ENCODE assay signal across 8 cellular contexts in genomic region chr17:1455748-1456599, GRCh38. TPM values are rescaled to one million over a fixed set of nuclear protein-coding genes. Genes with fewer than 3 reads are reported as not detected.
DNase-seq lines count a peak whose midpoint lies in the region; ATAC-seq and TF ChIP-seq lines count a peak whose summit lies in the region.

TSS of gene CRK (minus strand) at chr17:1456232. CDS start at chr17:1456117, 115 bp downstream.

- peaks cover 4% of the 10 kb centered on the region for H3K27me3 Mint-ChIP-seq in activated T-cell treated with anti-CD3 and anti-CD28 coated beads, Interleukin-2, amount 50 U/mL, for 4 hours (ENCODE audit: low read depth)

- DNase-seq in DMS153 treated with DMSO at 0.1 percent for 48 hours (lab: John Stamatoyannopoulos, UW; ENCODE audit: unreplicated experiment) = peak; percentile 54
- DNase-seq in KBM-7 = peak; percentile 92
- peak; percentile 84 to 99 for DNase-seq in PC-9
- peak; percentile 98 for DNase-seq in activated T-cell treated with anti-CD3 and anti-CD28 coated beads, Interleukin-2, amount 50 U/mL, for 4 hours
- peak; percentile 99 for DNase-seq in stimulated activated CD8-positive, alpha-beta memory T cell treated with anti-CD3 and anti-CD28 coated beads, Interleukin-4, amount 100 ng/mL, for 48 hours

- no peaks in the 10 kb centered on the region for H3K9me2 ChIP-seq in PC-9 (ENCODE audit: insufficient read depth)

- H3K9me3 ChIP-seq in PC-9 (ENCODE audit: insufficient read depth, low read depth) (no peaks in the 10 kb centered on the region), esophagus (ENCODE audit: control insufficient read depth in 2 of 2, insufficient read depth in 1 of 2, low read depth in 1 of 2, low read length in 1 of 2) (no peaks in the 10 kb centered on the region), mucosa of stomach (ENCODE audit: control insufficient read depth, low read length) (no peaks in the 10 kb centered on the region)

- POLR2A ChIA-PET in PC-9 (lab: Charles Lee; ENCODE audit: unreplicated experiment) = interaction anchor here (0.6 kb wide), 1 partner anchor 11 kb away, joined by 9 read pairs; no protein-coding TSS in a partner anchor

- H3K79me2 ChIP-seq in PC-9 (ENCODE audit: low read depth) = peaks cover 50% of the 10 kb centered on the region

- peak within 1 kb of the TSS; percentile 92 for H3K4me3 Mint-ChIP-seq in activated T-cell treated with anti-CD3 and anti-CD28 coated beads, Interleukin-2, amount 50 U/mL, for 4 hours

- no peak for TF ChIP-seq CTCF in PC-9 (conservative IDR thresholded peaks at IDR 0.05)

- H3K9ac ChIP-seq in mucosa of stomach (ENCODE audit: low read length) = peak within 1 kb of the TSS; percentile 91

- H3K4me2 ChIP-seq in PC-9 = peak within 1 kb of the TSS; percentile 100

- peak within 1 kb of the TSS; percentile 90 for H2AFZ ChIP-seq in PC-9

- peaks cover 36% of the 10 kb centered on the region; the same call in 1 of the 2 replicates for H3F3A ChIP-seq in PC-9 (ENCODE audit: insufficient read depth, low read depth)

- WGBS in esophagus, 2 donors = 0 to 1% methylated on average over 75 to 97 of the region's 97 CpGs

- H3K36me3 ChIP-seq in PC-9 (ENCODE audit: low read depth) (0 out of 2 replicates have a peak, but pooled peaks cover 7% of the 10 kb centered on the region), esophagus (ENCODE audit: control insufficient read depth in 2 of 2, insufficient read depth in 2 of 2, low read length in 1 of 2) (no peaks in the 10 kb centered on the region), mucosa of stomach (ENCODE audit: control insufficient read depth, insufficient read depth, low read length) (no peaks in the 10 kb centered on the region)

- CTCF ChIA-PET in PC-9 (lab: Charles Lee) = interaction anchor here (0.7 to 1.1 kb wide), 2 partner anchors 61 to 90 kb away, joined by 3 to 10 read pairs; partner anchors contain the start of gene INPP5K

- H3K4me1 Mint-ChIP-seq in activated T-cell treated with anti-CD3 and anti-CD28 coated beads, Interleukin-2, amount 50 U/mL, for 4 hours (ENCODE audit: low read depth) = peaks cover 50% of the 10 kb centered on the region

- intact Hi-C loops in PC-9 (cut with micrococcal nuclease; ENCODE audit: unreplicated experiment) = loop anchor here (1.0 to 10.0 kb wide), 5 partner anchors 33 to 89 kb away; partner anchors contain the start of gene INPP5K

- H3K4me3 ChIP-seq in PC-9 = peak within 1 kb of the TSS; percentile 98
- peak within 1 kb of the TSS; percentile 96 to 98 for H3K4me3 ChIP-seq in esophagus (ENCODE audit: low read depth in 1 of 2, low read length in 2 of 2)
- peak within 1 kb of the TSS; percentile 63 for H3K4me3 ChIP-seq in mucosa of stomach (ENCODE audit: low read length)

- H3K27me3 ChIP-seq in PC-9 (ENCODE audit: insufficient read depth, low read depth) (no peaks in the 10 kb centered on the region), esophagus (ENCODE audit: control insufficient read depth in 1 of 2, insufficient read depth in 2 of 2, low read length in 2 of 2) (no peaks in the 10 kb centered on the region), mucosa of stomach (ENCODE audit: control insufficient read depth, insufficient read depth, low read length) (no peaks in the 10 kb centered on the region)

- peak; percentile 71 for ATAC-seq in GM21619 (IDR thresholded peaks at IDR 0.05; ENCODE audit: unreplicated experiment)
- peak; percentile 93 to 96 for ATAC-seq in activated T-cell treated with anti-CD3 and anti-CD28 coated beads, Interleukin-2, amount 50 U/mL, for 4 hours

- no peaks in the 10 kb centered on the region for H3K9me3 Mint-ChIP-seq in activated T-cell treated with anti-CD3 and anti-CD28 coated beads, Interleukin-2, amount 50 U/mL, for 4 hours

- peaks cover 7% of the 10 kb centered on the region for H3K36me3 Mint-ChIP-seq in activated T-cell treated with anti-CD3 and anti-CD28 coated beads, Interleukin-2, amount 50 U/mL, for 4 hours (ENCODE audit: insufficient read depth)

- peaks cover 42% of the 10 kb centered on the region for H4K20me1 ChIP-seq in PC-9 (ENCODE audit: insufficient read depth)

- H3K27ac ChIP-seq in PC-9 (peak within 1 kb of the TSS; percentile 59), esophagus (ENCODE audit: low read depth in 2 of 2, low read length in 1 of 2) (peak within 1 kb of the TSS; percentile 99 to 100)

- no TSS peak for BruUV-seq in PC-9 (replicated peaks; lab: Mats Ljungman, UMichigan)

- in situ Hi-C loops in KBM-7 (cut with MboI; ENCODE audit: low pct_unique_long_range_greater_than_20kb, low sequenced_read_pairs) = no loop called here

- H3K4me1 ChIP-seq in PC-9 (replicated peaks; ENCODE audit: insufficient read depth) (peaks cover 27% of the 10 kb centered on the region), esophagus (ENCODE audit: control insufficient read depth in 2 of 2, insufficient read depth in 2 of 2, low read length in 1 of 2) (no peaks in the 10 kb centered on the region), mucosa of stomach (ENCODE audit: control insufficient read depth, insufficient read depth, low read length) (peaks cover 36% of the 10 kb centered on the region)

RNA-seq across cellular contexts. Expression of gene CRK, which starts in this region (rescaled TPM):
- 57.1 and 57.9 TPM in 2 replicates for total RNA-seq in PC-9 (2021)
- 10 to 100 TPM; 21.0 to 22.4 (median 22.0) TPM for total RNA-seq in activated T-cell treated with anti-CD3 and anti-CD28 coated beads, Interleukin-2, amount 50 U/mL, for 4 hours
- polyA plus RNA-seq in esophagus = 10 to 100 TPM; 17.8 to 23.8 TPM

Comparison
In these comparisons a context has a peak if more than half of its experiments do, and no peak if none do; other contexts are left out.
1. Peak in every context shown above with its lines: DNase-seq, ATAC-seq, H3K4me3 ChIP-seq and H3K27ac ChIP-seq.